8 cellular contexts compared by ENCODE assay signal in genomic region chr15:50687302-50687902, GRCh38. TPM values are rescaled to one million over a fixed set of nuclear protein-coding genes. Genes with fewer than 3 reads are reported as not detected.
DNase-seq lines count a peak whose midpoint lies in the region; ATAC-seq and TF ChIP-seq lines count a peak whose summit lies in the region.

No MANE protein-coding gene starts in this region.

- no peaks in the 10 kb centered on the region for H3K9me3 ChIP-seq in left ventricle myocardium inferior (replicated peaks)
- H3K9me3 ChIP-seq in iPS-15b (ENCODE audit: control insufficient read depth, insufficient read depth, low read length) = no peaks in the 10 kb centered on the region
- H3K9me3 ChIP-seq in subcutaneous abdominal adipose tissue (ENCODE audit: control insufficient read depth in 5 of 5, low read length in 5 of 5) = no peaks in the 10 kb centered on the region

- H3K4me3 Mint-ChIP-seq in activated B cell treated with CpG ODN at 0.5 μM for 24 hours = peak overlapping the region; percentile 99

- no peaks in the 10 kb centered on the region for H3K9me3 Mint-ChIP-seq in activated B cell treated with CpG ODN at 0.5 μM for 24 hours

- peaks cover 47% of the 10 kb centered on the region for H3K4me1 ChIP-seq in left ventricle myocardium inferior
- H3K4me1 ChIP-seq in iPS-15b (ENCODE audit: control insufficient read depth, insufficient read depth, low read length) = no peaks in the 10 kb centered on the region
- peaks cover 2 to 42% (median 26%) of the 10 kb centered on the region in 5 donors for H3K4me1 ChIP-seq in subcutaneous abdominal adipose tissue (ENCODE audit: control insufficient read depth in 5 of 5, insufficient read depth in 5 of 5, low read length in 5 of 5)

- H3K36me3 ChIP-seq in left ventricle myocardium inferior (no peaks in the 10 kb centered on the region), iPS-15b (ENCODE audit: control insufficient read depth, insufficient read depth, low read length) (no peaks in the 10 kb centered on the region), subcutaneous abdominal adipose tissue (ENCODE audit: control insufficient read depth in 5 of 5, insufficient read depth in 5 of 5, low read length in 5 of 5) (peaks cover 0 to 5% (median 0%) of the 10 kb centered on the region in 5 donors)

- H3K4me3 ChIP-seq in left ventricle myocardium inferior = peak overlapping the region; percentile 92
- peak overlapping the region; percentile 93 for H3K4me3 ChIP-seq in iPS-15b (ENCODE audit: low read depth, low read length)
- H3K4me3 ChIP-seq in subcutaneous abdominal adipose tissue (ENCODE audit: low read depth in 1 of 5, low read length in 5 of 5) = peak overlapping the region; percentile 91 to 98 (median 96)

- TF ChIP-seq CTCF in left ventricle myocardium inferior (IDR thresholded peaks at IDR 0.05; ENCODE audit: borderline replicate concordance) (no peak), activated B cell treated with CpG ODN at 0.5 μM for 24 hours (IDR thresholded peaks at IDR 0.05) (no peak)

- ATAC-seq in Right ventricle myocardium inferior (no peak), activated B cell treated with CpG ODN at 0.5 μM for 24 hours (ENCODE audit: low read depth) (no peak)

- H3K27ac ChIP-seq in left ventricle myocardium inferior (replicated peaks) (peak overlapping the region; percentile 97), subcutaneous abdominal adipose tissue (ENCODE audit: low read depth, low read length) (peak overlapping the region; percentile 99)

- H3K9ac ChIP-seq in iPS-15b (ENCODE audit: low read depth, low read length) (peak overlapping the region; percentile 86), subcutaneous abdominal adipose tissue (ENCODE audit: low read length in 5 of 5) (peak overlapping the region; percentile 88 to 99 (median 94))

- peak overlapping the region; percentile 92 for H3K27ac Mint-ChIP-seq in activated B cell treated with CpG ODN at 0.5 μM for 24 hours

- H3K27me3 Mint-ChIP-seq in activated B cell treated with CpG ODN at 0.5 μM for 24 hours = no peaks in the 10 kb centered on the region

- no peak for DNase-seq in left ventricle myocardium inferior
- DNase-seq in Right ventricle myocardium inferior (ENCODE audit: missing footprints) = no peak
- DNase-seq in activated B cell treated with CpG ODN at 0.5 μM for 24 hours = no peak
- DNase-seq in SW 1271 (lab: John Stamatoyannopoulos, UW) = no peak
- no peak for DNase-seq in NCI-H146 (lab: John Stamatoyannopoulos, UW)
- DNase-seq in NCI-H510A (lab: John Stamatoyannopoulos, UW) = no peak

- peaks cover 31% of the 10 kb centered on the region for H3K36me3 Mint-ChIP-seq in activated B cell treated with CpG ODN at 0.5 μM for 24 hours (ENCODE audit: low read depth)

- POLR2A ChIA-PET in activated B cell treated with CpG ODN at 0.5 μM for 24 hours (lab: Charles Lee) = interaction anchor here (1.1 to 2.2 kb wide), 4 partner anchors 77 to 332 kb away, joined by 3 to 10 read pairs (median 8); partner anchors contain the start of gene GABPB1

- H3K27me3 ChIP-seq in left ventricle myocardium inferior (ENCODE audit: low read depth) = no peaks in the 10 kb centered on the region
- H3K27me3 ChIP-seq in iPS-15b (ENCODE audit: control insufficient read depth, insufficient read depth, low read length) = no peaks in the 10 kb centered on the region
- no peaks in the 10 kb centered on the region for H3K27me3 ChIP-seq in subcutaneous abdominal adipose tissue (ENCODE audit: control insufficient read depth in 5 of 5, insufficient read depth in 4 of 5, low read length in 5 of 5)

- H3K4me1 Mint-ChIP-seq in activated B cell treated with CpG ODN at 0.5 μM for 24 hours = peaks cover 53% of the 10 kb centered on the region

- intact Hi-C loops in left ventricle myocardium inferior (cut with micrococcal nuclease) = no loop called here
- intact Hi-C loops in Right ventricle myocardium inferior (cut with DNase I) = loop anchor here (2.0 kb wide), 1 partner anchor 77 kb away; the partner anchor contains the start of gene SPPL2A
- intact Hi-C loops in activated B cell treated with CpG ODN at 0.5 μM for 24 hours (cut with micrococcal nuclease) = loop anchor here (1.0 to 2.0 kb wide), 6 partner anchors 78 to 1877 kb away; partner anchors contain the start of genes CEP152, DTWD1, FAM227B and GABPB1

- CTCF ChIA-PET in activated B cell treated with CpG ODN at 0.5 μM for 24 hours (lab: Charles Lee) = no interaction called here

RNA-seq across cellular contexts. Expression of gene TRPM7, which starts 0.8 kb away (rescaled TPM):
- total RNA-seq in left ventricle myocardium inferior (32.2 TPM), Right ventricle myocardium inferior (28.5 TPM), activated B cell treated with CpG ODN at 0.5 μM for 24 hours (59.4 and 64.7 TPM in 2 replicates)
